In genomic region chr18:702957-703659, GRCh38 we compare ENCODE assay signal across 9 cellular contexts. TPM values are rescaled to one million over a fixed set of nuclear protein-coding genes. Genes with fewer than 3 reads are reported as not detected.
DNase-seq lines count a peak whose midpoint lies in the region; ATAC-seq and TF ChIP-seq lines count a peak whose summit lies in the region.
"Had no signal": no experiment of that assay in that cellular context is flagged by ENCODE, and none has a peak within 500 bp of the region (broad histone marks: within the 10 kb centered on the region; RNA-seq: fewer than 3 reads in every experiment).

No MANE protein-coding gene starts in this region.

- H2AFZ ChIP-seq in GM23338 = no peak overlapping the region

- H3K4me3 ChIP-seq in choroid plexus epithelial cell (ENCODE audit: low read depth, low read length) = no peak overlapping the region
- H3K4me3 ChIP-seq in GM23338 = no peak overlapping the region

- H3K36me3 Mint-ChIP-seq in Calu3 (ENCODE audit: insufficient read depth, unreplicated experiment) = peaks cover 37% of the 10 kb centered on the region
- H3K36me3 Mint-ChIP-seq in GM23338 (ENCODE audit: low read depth) = peaks cover 47% of the 10 kb centered on the region

- H3K4me3 Mint-ChIP-seq in Calu3 (ENCODE audit: low read depth, unreplicated experiment) (peak overlapping the region; percentile 37), GM23338 (no peak overlapping the region)
- H3K4me3 Mint-ChIP-seq: T-cell had no signal

- H3K36me3 ChIP-seq in GM23338 (ENCODE audit: insufficient read depth) = no peaks in the 10 kb centered on the region; the same call in 1 of the 2 replicates

- H3K27me3 Mint-ChIP-seq in Calu3 (ENCODE audit: unreplicated experiment) = no peaks in the 10 kb centered on the region
- no peaks in the 10 kb centered on the region for H3K27me3 Mint-ChIP-seq in GM23338 (ENCODE audit: insufficient read depth, low read depth, poor library complexity)
- H3K27me3 Mint-ChIP-seq: T-cell had no signal

- H3K9me3 Mint-ChIP-seq in Calu3 (ENCODE audit: low read depth, unreplicated experiment) = no peaks in the 10 kb centered on the region
- H3K9me3 Mint-ChIP-seq in GM23338 = no peaks in the 10 kb centered on the region
- H3K9me3 Mint-ChIP-seq: T-cell had no signal

- H3K79me2 ChIP-seq in GM23338 (replicated peaks; ENCODE audit: insufficient read depth) = peaks cover 37% of the 10 kb centered on the region

- H3K9me2 ChIP-seq in GM23338 (ENCODE audit: insufficient read depth) = no peaks in the 10 kb centered on the region

- H3K4me1 Mint-ChIP-seq in Calu3 (ENCODE audit: low read depth, unreplicated experiment) (peaks cover 25% of the 10 kb centered on the region), GM23338 (0 out of 3 replicates have a peak, but pooled peaks cover under 1% of the 10 kb centered on the region)

- H3K27me3 ChIP-seq in GM23338 (ENCODE audit: insufficient read depth) = no peaks in the 10 kb centered on the region

- H4K20me1 ChIP-seq in GM23338 (replicated peaks; ENCODE audit: insufficient read depth) = peaks cover 29% of the 10 kb centered on the region

- no peak for DNase-seq in Calu3
- peak; percentile 80 for DNase-seq in NOMO-1 treated with dmso at 0.1 percent for 144 hours (lab: John Stamatoyannopoulos, UW; ENCODE audit: unreplicated experiment)
- peak; percentile 91 for DNase-seq in choroid plexus epithelial cell (ENCODE audit: low read depth)
- no peak for DNase-seq in omental fat pad (ENCODE audit: low spot score)
- DNase-seq in GM23338 (ENCODE audit: low spot score) = no peak
- DNase-seq in NCI-H2107 treated with DMSO at 0.1 percent for 48 hours (lab: John Stamatoyannopoulos, UW; ENCODE audit: unreplicated experiment) = no peak
- DNase-seq: T-cell had no signal

- no TSS peak for BruUV-seq in Calu3 (replicated peaks; lab: Mats Ljungman, UMichigan)

- no peaks in the 10 kb centered on the region for H3F3A ChIP-seq in GM23338 (replicated peaks; ENCODE audit: low read depth)

- no peak overlapping the region for H3K4me2 ChIP-seq in GM23338

- intact Hi-C loops in Calu3 (cut with micrococcal nuclease; ENCODE audit: unreplicated experiment) = loop anchor here (5.0 kb wide), 1 partner anchor 416 kb away; no protein-coding TSS in a partner anchor

- peaks cover 2% of the 10 kb centered on the region; the same call in 1 of the 2 replicates for H3K4me1 ChIP-seq in GM23338 (ENCODE audit: insufficient read depth)

- peak overlapping the region; percentile 68 for H3K27ac Mint-ChIP-seq in Calu3 (ENCODE audit: unreplicated experiment)
- H3K27ac Mint-ChIP-seq in GM23338 = no peak overlapping the region
- H3K27ac Mint-ChIP-seq: T-cell had no signal

- no peak overlapping the region for H3K27ac ChIP-seq in GM23338 (ENCODE audit: low read depth)

- ATAC-seq in omental fat pad (ENCODE audit: low FRiP score) = peak; percentile 87
- ATAC-seq in GM23338 = no peak
- ATAC-seq in GM18502 (IDR thresholded peaks at IDR 0.05; ENCODE audit: poor library complexity, unreplicated experiment) = no peak
- ATAC-seq in HG03520 (IDR thresholded peaks at IDR 0.05; ENCODE audit: unreplicated experiment) = no peak
- ATAC-seq: T-cell had no signal

- CTCF ChIA-PET in Calu3 (lab: Charles Lee) = interaction anchor here (0.9 kb wide), 2 partner anchors 10 to 110 kb away, joined by 3 to 4 read pairs; partner anchors contain the start of gene ENOSF1

- TF ChIP-seq CTCF in Calu3 (IDR thresholded peaks at IDR 0.05; ENCODE audit: unreplicated experiment) (no peak), choroid plexus epithelial cell (conservative IDR thresholded peaks at IDR 0.05; ENCODE audit: low read depth, low read length) (no peak), omental fat pad (IDR thresholded peaks at IDR 0.05) (no peak), GM23338 (conservative IDR thresholded peaks at IDR 0.05; ENCODE audit: low read depth in 2 of 2) (no peak)

TF ChIP-seq in GM23338, 12 proteins besides CTCF, POLR2A, EP300 and RAD21:
- TF ChIP-seq EZH2 (IDR thresholded peaks at IDR 0.05; ENCODE audit: low read depth, unreplicated experiment) (no peak), ZNF331 (CRISPR knock-in tag; IDR thresholded peaks at IDR 0.05; ENCODE audit: low read depth) (no peak), POLR2AphosphoS5 (IDR thresholded peaks at IDR 0.05; ENCODE audit: low read depth) (no peak)

RNA-seq across cellular contexts. Expression of gene ENOSF1, which starts 9.3 kb away (rescaled TPM):
- total RNA-seq in Calu3 (2022) = 88.5 and 102 TPM in 2 replicates
- 100 to 1,000 TPM in 1 of 4 donors, 10 to 100 TPM in 3; 31.7 to 104 (median 45.2) TPM for total RNA-seq in omental fat pad
- total RNA-seq in GM23338 (2014; rRNA removed; shearing (Covaris generic)) = 20.5 and 36.4 TPM in 2 replicates
- 30.1 and 32.0 TPM in 2 replicates for polyA plus RNA-seq in GM23338 (2016; fragmentation: Nextera tagmentation; extraction: Ambion mirVana)

RNA-seq across cellular contexts. Expression of gene TYMS, which starts 45.7 kb away (rescaled TPM):
- total RNA-seq in Calu3 (2022) (71.8 and 84.1 TPM in 2 replicates), omental fat pad (1 to 10 TPM in 1 of 4 donors, under 1 TPM in 2, not detected in 1; 0.50 to 6.4 (median 0.65) TPM)
- total RNA-seq in GM23338 (2014; rRNA removed; shearing (Covaris generic)) = 52.9 and 60.5 TPM in 2 replicates
- 62.9 and 72.3 TPM in 2 replicates for polyA plus RNA-seq in GM23338 (2016; fragmentation: Nextera tagmentation; extraction: Ambion mirVana)

Comparison
In these comparisons a context has a peak if more than half of its experiments do, and no peak if none do; other contexts are left out.
1. DNase-seq: peak in NOMO-1 treated with dmso at 0.1 percent for 144 hours (single experiment) and choroid plexus epithelial cell (single experiment); none in Calu3 (single experiment), omental fat pad (single experiment), GM23338 (single experiment) and NCI-H2107 treated with DMSO at 0.1 percent for 48 hours (single experiment).